8 cellular contexts compared by ENCODE assay signal in genomic region chr10:20627918-20628499, GRCh38.
"Had no signal": no experiment of that assay in that cellular context is flagged by ENCODE, and none has a peak within 500 bp of the region (broad histone marks: within the 10 kb centered on the region; RNA-seq: fewer than 3 reads in every experiment).

No MANE protein-coding gene starts in this region.

- H3K9ac ChIP-seq: GM23248 had no signal

- H3K27ac ChIP-seq: GM23248, HL-60 had no signal

- H3K4me1 ChIP-seq: HAP-1 had no signal

- H3K27ac Mint-ChIP-seq: HFFc6 had no signal

- H3K4me3 Mint-ChIP-seq: HFFc6 had no signal

- H3K36me3 ChIP-seq: HAP-1 had no signal

- DNase-seq: GM23248, GOT3, H7, HFFc6, IMR-90 had no signal

- H2AFZ ChIP-seq: GM23248 had no signal

- H3K9me3 ChIP-seq: HAP-1 had no signal

- H3K4me3 ChIP-seq: GM23248, HAP-1 had no signal

- ATAC-seq: HCT116 had no signal
